ENCODE assay signal across 27 cellular contexts in genomic region chr3:195888981-195889842, GRCh38. TPM values are rescaled to one million over a fixed set of nuclear protein-coding genes. Genes with fewer than 3 reads are reported as not detected.
DNase-seq lines count a peak whose midpoint lies in the region; ATAC-seq and TF ChIP-seq lines count a peak whose summit lies in the region.
"Had no signal": no experiment of that assay in that cellular context is flagged by ENCODE, and none has a peak within 500 bp of the region (broad histone marks: within the 10 kb centered on the region; RNA-seq: fewer than 3 reads in every experiment).

No MANE protein-coding gene starts in this region.

- H3K4me3 Mint-ChIP-seq in activated T-cell treated with anti-CD3 and anti-CD28 coated beads, Interleukin-2, amount 50 U/mL, for 24 hours = no peak overlapping the region
- no peak overlapping the region for H3K4me3 Mint-ChIP-seq in activated T-cell treated with anti-CD3 and anti-CD28 coated beads, Interleukin-2, amount 50 U/mL, for 4 hours
- no peak overlapping the region for H3K4me3 Mint-ChIP-seq in WTC11
- H3K4me3 Mint-ChIP-seq: activated CD4-positive, alpha-beta memory T cell treated with anti-CD3 and anti-CD28 coated beads for 36 hours; B cell had no signal

- no peak for ATAC-seq in activated T-cell treated with anti-CD3 and anti-CD28 coated beads, Interleukin-2, amount 50 U/mL, for 4 hours
- ATAC-seq in WTC11 (no peak), left lobe of liver (peak; percentile 54), gastrocnemius medialis (no peak), HG03457 (IDR thresholded peaks at IDR 0.05; ENCODE audit: unreplicated experiment) (no peak), GM21367 (IDR thresholded peaks at IDR 0.05; ENCODE audit: unreplicated experiment) (no peak)

- no peak for DNase-seq in activated T-cell treated with anti-CD3 and anti-CD28 coated beads, Interleukin-2, amount 50 U/mL, for 24 hours
- DNase-seq in activated T-cell treated with anti-CD3 and anti-CD28 coated beads, Interleukin-2, amount 50 U/mL, for 4 hours = no peak
- DNase-seq in WTC11 (ENCODE audit: low spot score) = no peak
- DNase-seq in left lobe of liver (ENCODE audit: low spot score) = no peak
- DNase-seq in gastrocnemius medialis = no peak
- no peak for DNase-seq in stimulated activated CD4-positive, alpha-beta T cell treated with anti-CD3 and anti-CD28 coated beads, Interleukin-15, amount 100 ng/mL, for 24 hours
- DNase-seq: 8988T; activated CD4-positive, alpha-beta memory T cell treated with anti-CD3 and anti-CD28 coated beads for 36 hours; activated CD4-positive, CD25-positive, alpha-beta regulatory T cell; activated naive CD4-positive, alpha-beta T cell treated with Interleukin-2 at 50 U/mL for 16 hours; activated T-cell treated with anti-CD3 and anti-CD28 coated beads for 4 hours; COR-L47; DMS79 treated with DMSO at 0.1 percent for 48 hours; NCI-H1092; NCI-H2081 treated with DMSO at 0.1 percent for 48 hours; NCI-H446; NK-92 treated with Interleukin-12 subunit alpha and Interleukin-12 subunit beta, amount 100 ng/mL, for 24 hours; ovary; Peyer's patch; stimulated activated CD4-positive, alpha-beta T cell treated with anti-CD3 and anti-CD28 coated beads, Interleukin-2, amount 100 ng/mL, for 48 hours; T-helper 9 cell; uterus had no signal

- TF ChIP-seq CTCF in WTC11 (IDR thresholded peaks at IDR 0.05) (no peak), gastrocnemius medialis (IDR thresholded peaks at IDR 0.05 in 4 of 5, conservative IDR thresholded peaks at IDR 0.05 in 1 of 5) (no peak)

- intact Hi-C loops in gastrocnemius medialis (cut with DNase I; ENCODE audit: low total_unique reads) = no loop called here

- H3K4me1 ChIP-seq in gastrocnemius medialis = peaks cover 77 to 96% of the 10 kb centered on the region in 2 donors

- peak overlapping the region; percentile 16 for H3K27ac Mint-ChIP-seq in activated T-cell treated with anti-CD3 and anti-CD28 coated beads, Interleukin-2, amount 50 U/mL, for 24 hours
- peak overlapping the region; percentile 67 for H3K27ac Mint-ChIP-seq in WTC11
- H3K27ac Mint-ChIP-seq: activated CD4-positive, alpha-beta memory T cell treated with anti-CD3 and anti-CD28 coated beads for 36 hours; B cell had no signal

- H3K36me3 Mint-ChIP-seq in activated T-cell treated with anti-CD3 and anti-CD28 coated beads, Interleukin-2, amount 50 U/mL, for 24 hours (ENCODE audit: low read depth) = peaks cover 34% of the 10 kb centered on the region
- peaks cover 6% of the 10 kb centered on the region for H3K36me3 Mint-ChIP-seq in activated T-cell treated with anti-CD3 and anti-CD28 coated beads, Interleukin-2, amount 50 U/mL, for 4 hours (ENCODE audit: insufficient read depth)
- peaks cover 6% of the 10 kb centered on the region; the same call in 1 of the 2 replicates for H3K36me3 Mint-ChIP-seq in WTC11

- H3K9me3 ChIP-seq in gastrocnemius medialis = no peaks in the 10 kb centered on the region
- H3K9me3 ChIP-seq: ovary, Peyer's patch, uterus had no signal

- peaks cover 14% of the 10 kb centered on the region for H3K4me1 Mint-ChIP-seq in activated T-cell treated with anti-CD3 and anti-CD28 coated beads, Interleukin-2, amount 50 U/mL, for 24 hours (ENCODE audit: low read depth)
- peaks cover 7% of the 10 kb centered on the region for H3K4me1 Mint-ChIP-seq in activated T-cell treated with anti-CD3 and anti-CD28 coated beads, Interleukin-2, amount 50 U/mL, for 4 hours (ENCODE audit: low read depth)
- peaks cover 49% of the 10 kb centered on the region for H3K4me1 Mint-ChIP-seq in WTC11

- H3K9me3 Mint-ChIP-seq in activated T-cell treated with anti-CD3 and anti-CD28 coated beads, Interleukin-2, amount 50 U/mL, for 24 hours = no peaks in the 10 kb centered on the region
- H3K9me3 Mint-ChIP-seq in activated T-cell treated with anti-CD3 and anti-CD28 coated beads, Interleukin-2, amount 50 U/mL, for 4 hours = no peaks in the 10 kb centered on the region
- no peaks in the 10 kb centered on the region for H3K9me3 Mint-ChIP-seq in WTC11
- H3K9me3 Mint-ChIP-seq: activated CD4-positive, alpha-beta memory T cell treated with anti-CD3 and anti-CD28 coated beads for 36 hours had no signal

- no peaks in the 10 kb centered on the region for H3K27me3 ChIP-seq in gastrocnemius medialis
- H3K27me3 ChIP-seq: ovary, Peyer's patch, uterus had no signal

- POLR2A ChIA-PET in WTC11 (lab: Charles Lee) = interaction anchor here (1.5 kb wide), 1 partner anchor 25 kb away, joined by 6 read pairs; no protein-coding TSS in a partner anchor

- H3K36me3 ChIP-seq in gastrocnemius medialis = peaks cover 0 to 5% of the 10 kb centered on the region in 2 donors
- H3K36me3 ChIP-seq: ovary, Peyer's patch, uterus had no signal

- TF ChIP-seq POLR2A in gastrocnemius medialis (IDR thresholded peaks at IDR 0.05) = no peak

- CTCF ChIA-PET in WTC11 (lab: Charles Lee) = interaction anchor here (0.6 to 11.7 kb wide), 13 partner anchors 9 to 267 kb away, joined by 3 to 161 read pairs (median 5); partner anchors contain the start of gene TNK2

- H3K27me3 Mint-ChIP-seq in activated T-cell treated with anti-CD3 and anti-CD28 coated beads, Interleukin-2, amount 50 U/mL, for 24 hours = no peaks in the 10 kb centered on the region
- no peaks in the 10 kb centered on the region for H3K27me3 Mint-ChIP-seq in activated T-cell treated with anti-CD3 and anti-CD28 coated beads, Interleukin-2, amount 50 U/mL, for 4 hours (ENCODE audit: low read depth)
- no peaks in the 10 kb centered on the region for H3K27me3 Mint-ChIP-seq in WTC11 (ENCODE audit: low read depth)
- H3K27me3 Mint-ChIP-seq: activated CD4-positive, alpha-beta memory T cell treated with anti-CD3 and anti-CD28 coated beads for 36 hours; B cell had no signal

- peak overlapping the region in 1 of 4 donors; percentile 13 for H3K4me3 ChIP-seq in gastrocnemius medialis
- H3K4me3 ChIP-seq: coronary artery, ovary, Peyer's patch, skin epidermis, uterus had no signal

- in situ Hi-C loops in gastrocnemius medialis (cut with MboI; ENCODE audit: low sequenced_read_pairs in 4 of 4) = no loop called here

- H3K27ac ChIP-seq in gastrocnemius medialis = peak overlapping the region; percentile 91 to 99 (median 92)
- H3K27ac ChIP-seq: ovary, Peyer's patch, uterus had no signal

TF ChIP-seq in WTC11, 78 proteins besides CTCF, POLR2A, EP300 and RAD21 (continues in another document):
- no peak for TF ChIP-seq ZNF532 (CRISPR knock-in tag; IDR thresholded peaks at IDR 0.05; ENCODE audit: borderline replicate concordance)
- TF ChIP-seq ETV6 (CRISPR knock-in tag; IDR thresholded peaks at IDR 0.05) = no peak
- no peak for TF ChIP-seq FOXP4 (CRISPR knock-in tag; IDR thresholded peaks at IDR 0.05)
- TF ChIP-seq SOX15 (CRISPR knock-in tag; IDR thresholded peaks at IDR 0.05) = no peak
- no peak for TF ChIP-seq JUN (CRISPR knock-in tag; IDR thresholded peaks at IDR 0.05)
- TF ChIP-seq NFYB (CRISPR knock-in tag; conservative IDR thresholded peaks at IDR 0.05; ENCODE audit: low read depth) = no peak
- TF ChIP-seq NR2C2 (CRISPR knock-in tag; IDR thresholded peaks at IDR 0.05) = no peak

RNA-seq across cellular contexts. Expression of gene TNK2, which starts 19.1 kb away (rescaled TPM):
- 10 to 100 TPM; 33.3 to 41.2 (median 40.7) TPM for total RNA-seq in activated T-cell treated with anti-CD3 and anti-CD28 coated beads, Interleukin-2, amount 50 U/mL, for 4 hours
- total RNA-seq in WTC11 (2021) (58.4 to 65.1 TPM (median 61.6 TPM) in 3 replicates), left lobe of liver (55.2 TPM), gastrocnemius medialis (10 to 100 TPM; 40.5 to 54.0 (median 49.3) TPM)
